Comparison of ENCODE assay signal across 11 cellular contexts in genomic region chr2:62660087-62660486, GRCh38. TPM values are rescaled to one million over a fixed set of nuclear protein-coding genes. Genes with fewer than 3 reads are reported as not detected.
DNase-seq lines count a peak whose midpoint lies in the region; ATAC-seq and TF ChIP-seq lines count a peak whose summit lies in the region.
"Had no signal": no experiment of that assay in that cellular context is flagged by ENCODE, and none has a peak within 500 bp of the region (broad histone marks: within the 10 kb centered on the region; RNA-seq: fewer than 3 reads in every experiment).

No MANE protein-coding gene starts in this region.

- H3K4me3 ChIP-seq in GM06990 (replicated peaks; ENCODE audit: low read depth, low read length) (no peak overlapping the region), endocrine pancreas (ENCODE audit: control insufficient read depth, insufficient read depth, low read length) (peak overlapping the region; percentile 79), testis (no peak overlapping the region)
- H3K4me3 ChIP-seq: skin epidermis had no signal

- H3K27ac ChIP-seq in testis = no peak overlapping the region

- no peaks in the 10 kb centered on the region for H3K27me3 ChIP-seq in GM06990 (replicated peaks; ENCODE audit: control insufficient read depth, insufficient read depth, low read length)
- H3K27me3 ChIP-seq in endocrine pancreas (ENCODE audit: control insufficient read depth, insufficient read depth, low read length) = no peaks in the 10 kb centered on the region
- no peaks in the 10 kb centered on the region for H3K27me3 ChIP-seq in testis

- 60 to 63% methylated on average over 2 of the region's 2 CpGs for WGBS in testis, 2 donors

- no peak overlapping the region for H3K9ac ChIP-seq in endocrine pancreas (ENCODE audit: control insufficient read depth, insufficient read depth, low read length)

- no peaks in the 10 kb centered on the region for H3K4me1 ChIP-seq in endocrine pancreas (ENCODE audit: control insufficient read depth, insufficient read depth, low read length)
- peaks cover 13% of the 10 kb centered on the region for H3K4me1 ChIP-seq in testis

- DNase-seq in GM06990 (ENCODE audit: extremely low read depth, insufficient read length) (peak; percentile 42), cerebellar cortex (ENCODE audit: low spot score) (no peak), NCI-H2227 (lab: John Stamatoyannopoulos, UW; ENCODE audit: unreplicated experiment) (no peak), testis (no peak)
- DNase-seq in activated naive CD4-positive, alpha-beta T cell treated with anti-CD3 and anti-CD28 coated beads, Interleukin-2, amount 10 ng/mL, durations not matched to agents 7 days and 5 days = no peak
- DNase-seq: activated gamma-delta T cell treated with Interleukin-2 at 50 U/mL for 16 hours, SHP77 had no signal

- H3K4me1 Mint-ChIP-seq in activated naive CD4-positive, alpha-beta T cell treated with anti-CD3 and anti-CD28 coated beads, Interleukin-2, amount 10 ng/mL, durations not matched to agents 7 days and 5 days = no peaks in the 10 kb centered on the region

- no peak overlapping the region for H3K4me3 Mint-ChIP-seq in activated naive CD4-positive, alpha-beta T cell treated with anti-CD3 and anti-CD28 coated beads, Interleukin-2, amount 10 ng/mL, durations not matched to agents 7 days and 5 days

- TF ChIP-seq POLR2A in testis (IDR thresholded peaks at IDR 0.05) = no peak

- ATAC-seq in GM21367 (IDR thresholded peaks at IDR 0.05; ENCODE audit: unreplicated experiment) = peak; percentile 71
- ATAC-seq in HG03135 (IDR thresholded peaks at IDR 0.05; ENCODE audit: unreplicated experiment) = peak; percentile 80

- H3K27ac Mint-ChIP-seq in activated naive CD4-positive, alpha-beta T cell treated with anti-CD3 and anti-CD28 coated beads, Interleukin-2, amount 10 ng/mL, durations not matched to agents 7 days and 5 days = no peak overlapping the region

- intact Hi-C loops in testis (cut with DNase I; ENCODE audit: low total_unique reads) = no loop called here

- peaks cover 8% of the 10 kb centered on the region for H3K27me3 Mint-ChIP-seq in activated naive CD4-positive, alpha-beta T cell treated with anti-CD3 and anti-CD28 coated beads, Interleukin-2, amount 10 ng/mL, durations not matched to agents 7 days and 5 days

- CTCF ChIA-PET in activated naive CD4-positive, alpha-beta T cell treated with anti-CD3 and anti-CD28 coated beads, Interleukin-2, amount 10 ng/mL, durations not matched to agents 7 days and 5 days (lab: Charles Lee) = no interaction called here

- TF ChIP-seq CTCF in GM06990 (IDR thresholded peaks at IDR 0.05; ENCODE audit: insufficient read depth, low read length, poor library complexity, severe bottlenecking) = no peak
- TF ChIP-seq CTCF in testis (IDR thresholded peaks at IDR 0.05) = no peak

- no peaks in the 10 kb centered on the region for H3K9me3 ChIP-seq in endocrine pancreas (ENCODE audit: control insufficient read depth, low read length)
- H3K9me3 ChIP-seq in testis = no peaks in the 10 kb centered on the region

- no peaks in the 10 kb centered on the region for H3K9me3 Mint-ChIP-seq in activated naive CD4-positive, alpha-beta T cell treated with anti-CD3 and anti-CD28 coated beads, Interleukin-2, amount 10 ng/mL, durations not matched to agents 7 days and 5 days

- H3K36me3 ChIP-seq in GM06990 (ENCODE audit: control insufficient read depth, insufficient read depth, low read length) (no peaks in the 10 kb centered on the region; the same call in 1 of the 2 replicates), endocrine pancreas (ENCODE audit: control insufficient read depth, insufficient read depth, low read length) (no peaks in the 10 kb centered on the region), testis (ENCODE audit: low read depth, missing control alignments) (no peaks in the 10 kb centered on the region)

- H3K36me3 Mint-ChIP-seq in activated naive CD4-positive, alpha-beta T cell treated with anti-CD3 and anti-CD28 coated beads, Interleukin-2, amount 10 ng/mL, durations not matched to agents 7 days and 5 days = no peaks in the 10 kb centered on the region

RNA-seq across cellular contexts. Expression of gene EHBP1, which starts 45.4 kb away (rescaled TPM):
- total RNA-seq in testis = 10 to 100 TPM; 69.3 to 99.5 TPM
- polyA plus RNA-seq in testis (ENCODE audit: insufficient read depth, low read depth, low replicate concordance) = 86.8 TPM
